ENCODE assay signal across 8 cellular contexts in genomic region chr20:856361-856775, GRCh38. TPM values are rescaled to one million over a fixed set of nuclear protein-coding genes. Genes with fewer than 3 reads are reported as not detected.
A peak's percentile ranks its signal among the peaks of the same experiment; 100 is the strongest.
DNase-seq lines count a peak whose midpoint lies in the region; ATAC-seq, FAIRE-seq and TF ChIP-seq lines count a peak whose summit lies in the region.

No MANE protein-coding gene starts in this region.

- no peak for TF ChIP-seq CTCF in epithelial cell of esophagus (IDR thresholded peaks at IDR 0.05; ENCODE audit: insufficient read depth, low read depth, low read length, missing control alignments)

- peaks cover 4% of the 10 kb centered on the region for H3K9me3 Mint-ChIP-seq in activated CD4-positive, alpha-beta T cell treated with anti-CD3 and anti-CD28 coated beads, Interleukin-2, amount 10 ng/mL, durations not matched to agents 24 days and 14 days

- no peak for ATAC-seq in HG03159 (IDR thresholded peaks at IDR 0.05; ENCODE audit: unreplicated experiment)
- no peak for ATAC-seq in HG02798 (IDR thresholded peaks at IDR 0.05; ENCODE audit: poor library complexity, unreplicated experiment)

- peaks cover 65% of the 10 kb centered on the region for H3K4me1 Mint-ChIP-seq in activated CD4-positive, alpha-beta T cell treated with anti-CD3 and anti-CD28 coated beads, Interleukin-2, amount 10 ng/mL, durations not matched to agents 24 days and 14 days

- peak; percentile 89 for FAIRE-seq in H54 (lab: Jason Lieb, UNC)

- H3K27me3 Mint-ChIP-seq in activated CD4-positive, alpha-beta T cell treated with anti-CD3 and anti-CD28 coated beads, Interleukin-2, amount 10 ng/mL, durations not matched to agents 24 days and 14 days: no peaks in the 10 kb centered on the region

- H3K27ac Mint-ChIP-seq in activated CD4-positive, alpha-beta T cell treated with anti-CD3 and anti-CD28 coated beads, Interleukin-2, amount 10 ng/mL, durations not matched to agents 24 days and 14 days: peak overlapping the region; percentile 65

- peaks cover 24% of the 10 kb centered on the region for H3K36me3 Mint-ChIP-seq in activated CD4-positive, alpha-beta T cell treated with anti-CD3 and anti-CD28 coated beads, Interleukin-2, amount 10 ng/mL, durations not matched to agents 24 days and 14 days (ENCODE audit: low read depth)

- intact Hi-C loops in activated CD4-positive, alpha-beta T cell treated with anti-CD3 and anti-CD28 coated beads, Interleukin-2, amount 10 ng/mL, durations not matched to agents 24 days and 14 days (cut with micrococcal nuclease): loop anchor here (5.0 kb wide), 1 partner anchor 34 kb away; no protein-coding TSS in a partner anchor

- DNase-seq in H54 (ENCODE audit: insufficient read length, low spot score) (peak; percentile 89), epithelial cell of esophagus (ENCODE audit: low read depth) (peak; percentile 99), ecto neural progenitor cell (ENCODE audit: low spot score) (no peak), mesenteric fat pad (ENCODE audit: low spot score) (no peak)
- DNase-seq in activated CD4-positive, alpha-beta T cell treated with anti-CD3 and anti-CD28 coated beads, Interleukin-2, amount 10 ng/mL, durations not matched to agents 24 days and 14 days: peak; percentile 75
- peak; percentile 65 for DNase-seq in stimulated activated CD4-positive, alpha-beta T cell treated with anti-CD3 and anti-CD28 coated beads, Interleukin-15, amount 100 ng/mL, for 24 hours

- TF ChIP-seq POLR2A in H54 (IDR thresholded peaks at IDR 0.05; ENCODE audit: low read depth, low read length): no peak

- H3K4me3 Mint-ChIP-seq in activated CD4-positive, alpha-beta T cell treated with anti-CD3 and anti-CD28 coated beads, Interleukin-2, amount 10 ng/mL, durations not matched to agents 24 days and 14 days: peak overlapping the region; percentile 38

- no peak overlapping the region for H3K4me3 ChIP-seq in epithelial cell of esophagus (ENCODE audit: low read length)

RNA-seq across cellular contexts. Expression of gene FAM110A, which starts 22.9 kb away (rescaled TPM):
- total RNA-seq in activated CD4-positive, alpha-beta T cell treated with anti-CD3 and anti-CD28 coated beads, Interleukin-2, amount 10 ng/mL, durations not matched to agents 24 days and 14 days: 13.3 and 15.4 TPM in 2 replicates
- total RNA-seq in mesenteric fat pad: 3.7 TPM

RNA-seq across cellular contexts. Expression of gene ANGPT4, which starts 59.8 kb away (rescaled TPM):
- not detected in 2 replicates for total RNA-seq in activated CD4-positive, alpha-beta T cell treated with anti-CD3 and anti-CD28 coated beads, Interleukin-2, amount 10 ng/mL, durations not matched to agents 24 days and 14 days
- 0.42 TPM for total RNA-seq in mesenteric fat pad

Comparison
In these comparisons a context has a peak if more than half of its experiments do, and no peak if none do; other contexts are left out.
1. DNase-seq: peak in H54 (single experiment), activated CD4-positive, alpha-beta T cell treated with anti-CD3 and anti-CD28 coated beads, Interleukin-2, amount 10 ng/mL, durations not matched to agents 24 days and 14 days (single experiment), epithelial cell of esophagus (single experiment) and stimulated activated CD4-positive, alpha-beta T cell treated with anti-CD3 and anti-CD28 coated beads, Interleukin-15, amount 100 ng/mL, for 24 hours (single experiment); none in ecto neural progenitor cell (single experiment) and mesenteric fat pad (single experiment).